ENCODE assay signal across 3 cellular contexts in the genomic region with DNA sequence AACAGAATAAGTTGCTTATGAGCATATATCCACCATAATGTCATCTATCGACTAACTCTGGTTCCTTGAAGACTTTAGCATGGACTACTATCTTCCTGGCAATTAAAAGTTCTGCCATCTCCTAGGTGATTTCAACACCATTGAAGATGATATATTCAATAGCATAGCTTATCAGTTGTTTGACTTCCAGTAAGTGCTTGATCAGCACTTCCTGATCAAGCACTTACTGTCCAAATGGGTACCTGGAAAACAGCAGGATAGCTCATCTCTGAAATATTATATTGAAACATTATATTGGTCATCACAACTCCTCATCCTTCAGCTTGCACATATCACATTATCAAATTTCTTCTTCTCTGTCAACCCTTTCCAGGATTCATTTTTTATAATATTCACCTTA.
TF ChIP-seq lines count a peak whose summit lies in the region.

No MANE protein-coding gene starts in this region.

TF ChIP-seq in HepG2, 621 proteins besides CTCF, POLR2A, EP300 and RAD21:
- TF ChIP-seq DR1 (CRISPR knock-in tag; IDR thresholded peaks at IDR 0.05), result no peak
- TF ChIP-seq MAFK (conservative IDR thresholded peaks at IDR 0.05 in 1 of 2, IDR thresholded peaks at IDR 0.05 in 1 of 2; ENCODE audit: low read length in 2 of 2), result peak; percentile 90 to 94
- peak; percentile 91 for TF ChIP-seq MAFF (IDR thresholded peaks at IDR 0.05; ENCODE audit: low read depth, low read length)

TF ChIP-seq in IMR-90, 13 proteins besides CTCF, POLR2A, EP300 and RAD21:
- peak; percentile 83 for TF ChIP-seq MAFK (IDR thresholded peaks at IDR 0.05; ENCODE audit: low read depth, low read length)
- TF ChIP-seq, protein P1, sequence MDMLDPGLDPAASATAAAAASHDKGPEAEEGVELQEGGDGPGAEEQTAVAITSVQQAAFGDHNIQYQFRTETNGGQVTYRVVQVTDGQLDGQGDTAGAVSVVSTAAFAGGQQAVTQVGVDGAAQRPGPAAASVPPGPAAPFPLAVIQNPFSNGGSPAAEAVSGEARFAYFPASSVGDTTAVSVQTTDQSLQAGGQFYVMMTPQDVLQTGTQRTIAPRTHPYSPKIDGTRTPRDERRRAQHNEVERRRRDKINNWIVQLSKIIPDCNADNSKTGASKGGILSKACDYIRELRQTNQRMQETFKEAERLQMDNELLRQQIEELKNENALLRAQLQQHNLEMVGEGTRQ (IDR thresholded peaks at IDR 0.05; ENCODE audit: low read depth, low read length), result no peak
- TF ChIP-seq, protein P2, sequence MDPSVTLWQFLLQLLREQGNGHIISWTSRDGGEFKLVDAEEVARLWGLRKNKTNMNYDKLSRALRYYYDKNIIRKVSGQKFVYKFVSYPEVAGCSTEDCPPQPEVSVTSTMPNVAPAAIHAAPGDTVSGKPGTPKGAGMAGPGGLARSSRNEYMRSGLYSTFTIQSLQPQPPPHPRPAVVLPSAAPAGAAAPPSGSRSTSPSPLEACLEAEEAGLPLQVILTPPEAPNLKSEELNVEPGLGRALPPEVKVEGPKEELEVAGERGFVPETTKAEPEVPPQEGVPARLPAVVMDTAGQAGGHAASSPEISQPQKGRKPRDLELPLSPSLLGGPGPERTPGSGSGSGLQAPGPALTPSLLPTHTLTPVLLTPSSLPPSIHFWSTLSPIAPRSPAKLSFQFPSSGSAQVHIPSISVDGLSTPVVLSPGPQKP (IDR thresholded peaks at IDR 0.05; ENCODE audit: borderline replicate concordance, low read depth, low read length), result no peak
TF ChIP-seq in IMR-90: peak in this region for 1.

TF ChIP-seq in K562, 482 proteins besides CTCF, POLR2A, EP300 and RAD21:
- TF ChIP-seq NCOA4 (IDR thresholded peaks at IDR 0.05; ENCODE audit: partially characterized antibody) (no peak), MAFK (IDR thresholded peaks at IDR 0.05; ENCODE audit: low read length) (peak; percentile 36; the same call in 1 of the 2 replicates), MAFF (IDR thresholded peaks at IDR 0.05; ENCODE audit: low read length) (peak; percentile 46; the same call in 1 of the 2 replicates), ZNF316 (IDR thresholded peaks at IDR 0.05) (peak; percentile 24; the same call in 1 of the 2 replicates)
- TF ChIP-seq, protein P3, sequence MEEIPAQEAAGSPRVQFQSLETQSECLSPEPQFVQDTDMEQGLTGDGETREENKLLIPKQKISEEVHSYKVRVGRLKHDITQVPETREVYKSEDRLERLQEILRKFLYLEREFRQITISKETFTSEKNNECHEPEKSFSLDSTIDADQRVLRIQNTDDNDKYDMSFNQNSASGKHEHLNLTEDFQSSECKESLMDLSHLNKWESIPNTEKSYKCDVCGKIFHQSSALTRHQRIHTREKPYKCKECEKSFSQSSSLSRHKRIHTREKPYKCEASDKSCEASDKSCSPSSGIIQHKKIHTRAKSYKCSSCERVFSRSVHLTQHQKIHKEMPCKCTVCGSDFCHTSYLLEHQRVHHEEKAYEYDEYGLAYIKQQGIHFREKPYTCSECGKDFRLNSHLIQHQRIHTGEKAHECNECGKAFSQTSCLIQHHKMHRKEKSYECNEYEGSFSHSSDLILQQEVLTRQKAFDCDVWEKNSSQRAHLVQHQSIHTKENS (CRISPR knock-in tag; IDR thresholded peaks at IDR 0.05), result no peak
TF ChIP-seq in K562: peak in this region for 3.
